Comparison of ENCODE assay signal across 1 cellular context in the genomic region with DNA sequence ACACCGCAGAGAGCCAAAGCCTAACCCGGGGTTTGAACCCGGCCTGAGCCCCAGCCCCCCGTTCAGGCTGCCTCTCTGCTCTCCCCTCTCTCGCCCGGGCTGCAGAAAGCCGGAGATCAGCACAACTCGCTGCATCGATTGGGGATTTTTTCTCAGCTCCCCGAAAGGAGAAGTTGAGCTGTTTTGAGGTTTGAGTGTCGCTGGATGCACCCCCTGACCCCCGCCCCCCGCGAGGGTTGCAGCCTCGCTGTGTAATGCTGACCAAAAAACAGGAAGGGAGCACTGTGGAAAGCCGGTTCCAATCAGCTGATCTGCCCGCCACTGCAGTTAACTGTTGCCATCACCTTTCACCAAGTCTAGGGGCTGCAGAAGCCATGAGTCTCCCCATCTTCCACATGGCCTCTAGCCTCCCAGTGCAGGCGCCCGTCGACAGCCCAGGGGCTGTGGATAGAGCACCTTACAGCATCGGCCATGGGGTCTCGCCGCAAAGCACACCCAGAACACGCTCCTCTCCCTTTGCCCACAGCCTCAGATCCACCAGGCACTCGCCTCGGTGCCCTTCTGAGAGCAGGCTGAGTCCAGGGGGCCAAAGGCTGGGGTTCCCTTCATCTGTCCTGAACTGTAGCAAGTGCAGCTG.
TF ChIP-seq lines count a peak whose summit lies in the region.

No MANE protein-coding gene starts in this region.

TF ChIP-seq in IMR-90, 13 proteins besides CTCF, POLR2A, EP300 and RAD21 (continued from another document):
- no peak for TF ChIP-seq USF2 (IDR thresholded peaks at IDR 0.05; ENCODE audit: low read depth, low read length)
